Comparison of ENCODE assay signal across 8 cellular contexts in genomic region chr2:10305254-10305635, GRCh38. TPM values are rescaled to one million over a fixed set of nuclear protein-coding genes. Genes with fewer than 3 reads are reported as not detected.
DNase-seq lines count a peak whose midpoint lies in the region; ATAC-seq and TF ChIP-seq lines count a peak whose summit lies in the region.

No MANE protein-coding gene starts in this region.

- WGBS in lung, 2 donors: 13 to 23% methylated on average over 4 of the region's 4 CpGs

- peak overlapping the region in 1 of 2 donors; percentile 69 for H3K27ac ChIP-seq in lung (ENCODE audit: low read depth in 1 of 2, low read length in 1 of 2)

- H3K4me1 ChIP-seq in Loucy (ENCODE audit: insufficient read depth, low read length, poor library complexity, severe bottlenecking) (peaks cover 46% of the 10 kb centered on the region), lung (ENCODE audit: control insufficient read depth in 2 of 2, insufficient read depth in 2 of 2, low read length in 2 of 2) (peaks cover 0 to 23% of the 10 kb centered on the region in 2 donors)

- no peak for TF ChIP-seq CTCF in AG04449 (IDR thresholded peaks at IDR 0.05; ENCODE audit: insufficient read depth, low read length, missing control alignments)
- no peak for TF ChIP-seq CTCF in Loucy (conservative IDR thresholded peaks at IDR 0.05; ENCODE audit: low read length)
- no peak for TF ChIP-seq CTCF in lung (IDR thresholded peaks at IDR 0.05; ENCODE audit: control extremely low read depth, extremely low read depth)

- no peaks in the 10 kb centered on the region for H3K9me2 ChIP-seq in Loucy (replicated peaks; ENCODE audit: low read depth, low read length)

- H3K27me3 ChIP-seq in Loucy (ENCODE audit: insufficient read depth, low read length, poor library complexity, severe bottlenecking) (no peaks in the 10 kb centered on the region), lung (ENCODE audit: control insufficient read depth, insufficient read depth) (no peaks in the 10 kb centered on the region)

- H3K4me3 ChIP-seq in AG04449 (ENCODE audit: low read depth, low read length) (peak overlapping the region; percentile 7; the same call in 1 of the 2 replicates), Loucy (ENCODE audit: low read length, poor library complexity, severe bottlenecking) (peak overlapping the region; percentile 77), lung (peak overlapping the region; percentile 16)

- no peaks in the 10 kb centered on the region for H3K9me3 ChIP-seq in Loucy (ENCODE audit: insufficient read depth, low read depth, low read length)
- no peaks in the 10 kb centered on the region for H3K9me3 ChIP-seq in lung (ENCODE audit: control insufficient read depth in 2 of 2, insufficient read depth in 1 of 2, low read length in 1 of 2)

- peaks cover 40% of the 10 kb centered on the region for H4K20me1 ChIP-seq in Loucy (ENCODE audit: insufficient read depth, low read length, poor library complexity, severe bottlenecking)

- H3F3A ChIP-seq in Loucy (ENCODE audit: low read depth): no peaks in the 10 kb centered on the region

- no peaks in the 10 kb centered on the region for H3K36me3 ChIP-seq in Loucy (ENCODE audit: insufficient read depth, low read length)
- peaks cover 0 to 1% of the 10 kb centered on the region in 2 donors for H3K36me3 ChIP-seq in lung (ENCODE audit: control insufficient read depth in 2 of 2, insufficient read depth in 2 of 2, low read length in 2 of 2)

- H3K9ac ChIP-seq in Loucy (ENCODE audit: low read depth, low read length, poor library complexity, severe bottlenecking): peak overlapping the region; percentile 75

- peak overlapping the region; percentile 92 for H3K4me2 ChIP-seq in Loucy (ENCODE audit: low read depth, low read length, poor library complexity, severe bottlenecking)

- H3K79me2 ChIP-seq in Loucy (ENCODE audit: insufficient read depth, low read length): peaks cover 79% of the 10 kb centered on the region

- DNase-seq in AG04449 (ENCODE audit: low read depth, low spot score) (no peak), lung (ENCODE audit: low spot score) (no peak), NCI-H2196 (lab: John Stamatoyannopoulos, UW; ENCODE audit: unreplicated experiment) (no peak), RKO (ENCODE audit: low spot score) (no peak)
- peak; percentile 62 for DNase-seq in activated naive CD4-positive, alpha-beta T cell treated with Interleukin-2 at 50 U/mL for 16 hours

- no peak for ATAC-seq in lung (ENCODE audit: insufficient read depth, low FRiP score)
- no peak for ATAC-seq in HG02852 (IDR thresholded peaks at IDR 0.05; ENCODE audit: unreplicated experiment)
- no peak for ATAC-seq in HG03521 (IDR thresholded peaks at IDR 0.05; ENCODE audit: unreplicated experiment)

- H2AFZ ChIP-seq in Loucy (ENCODE audit: low read length): no peak overlapping the region

- CTCF ChIA-PET in AG04449 (lab: Yijun Ruan, JAX): interaction anchor here (1.0 to 3.1 kb wide), 6 partner anchors 9 to 180 kb away, joined by 4 to 14 read pairs (median 6); no protein-coding TSS in a partner anchor

- POLR2A ChIA-PET in AG04449 (lab: Yijun Ruan, JAX): no interaction called here

RNA-seq across cellular contexts. Expression of gene HPCAL1, which starts 2.5 kb away (rescaled TPM):
- total RNA-seq in lung: 100 to 1,000 TPM; 122 to 143 TPM
- 100 to 1,000 TPM; 129 to 147 TPM for polyA plus RNA-seq in lung

Comparison
In these comparisons a context has a peak if more than half of its experiments do, and no peak if none do; other contexts are left out.
1. H3K4me3 ChIP-seq: peak in every context shown above with its lines; median percentile 77 in Loucy; 16 in lung; 7 in AG04449.